ENCODE assay signal across 1 cellular context in the genomic region with DNA sequence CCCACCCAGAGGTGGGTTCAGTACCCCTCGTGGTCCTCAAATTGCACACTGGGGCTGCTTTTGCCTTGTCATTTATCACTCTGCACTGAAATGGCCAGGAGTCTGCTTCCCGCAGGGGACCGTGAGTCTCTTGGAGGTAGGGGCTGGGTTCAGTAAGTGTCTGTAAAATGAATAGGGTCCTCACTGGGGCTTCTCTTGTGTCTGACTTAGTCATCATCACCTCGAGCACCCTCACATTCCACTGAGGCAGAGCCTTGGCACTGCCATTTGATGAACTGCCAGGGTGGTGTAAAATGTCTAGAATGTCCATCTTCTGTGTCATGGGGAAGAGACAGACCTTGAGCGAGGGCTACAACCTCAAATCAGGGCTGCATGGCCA.
TF ChIP-seq lines count a peak whose summit lies in the region.

No MANE protein-coding gene starts in this region.

TF ChIP-seq in IMR-90, 13 proteins besides CTCF, POLR2A, EP300 and RAD21:
- TF ChIP-seq, protein P1, sequence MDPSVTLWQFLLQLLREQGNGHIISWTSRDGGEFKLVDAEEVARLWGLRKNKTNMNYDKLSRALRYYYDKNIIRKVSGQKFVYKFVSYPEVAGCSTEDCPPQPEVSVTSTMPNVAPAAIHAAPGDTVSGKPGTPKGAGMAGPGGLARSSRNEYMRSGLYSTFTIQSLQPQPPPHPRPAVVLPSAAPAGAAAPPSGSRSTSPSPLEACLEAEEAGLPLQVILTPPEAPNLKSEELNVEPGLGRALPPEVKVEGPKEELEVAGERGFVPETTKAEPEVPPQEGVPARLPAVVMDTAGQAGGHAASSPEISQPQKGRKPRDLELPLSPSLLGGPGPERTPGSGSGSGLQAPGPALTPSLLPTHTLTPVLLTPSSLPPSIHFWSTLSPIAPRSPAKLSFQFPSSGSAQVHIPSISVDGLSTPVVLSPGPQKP (IDR thresholded peaks at IDR 0.05; ENCODE audit: borderline replicate concordance, low read depth, low read length), result no peak
- no peak for TF ChIP-seq MAFK (IDR thresholded peaks at IDR 0.05; ENCODE audit: low read depth, low read length)
- TF ChIP-seq NFE2L2 (IDR thresholded peaks at IDR 0.05; ENCODE audit: low read depth, low read length), result no peak
- TF ChIP-seq RFX5 (IDR thresholded peaks at IDR 0.05; ENCODE audit: low read depth, low read length), result no peak
- no peak for TF ChIP-seq RCOR1 (IDR thresholded peaks at IDR 0.05; ENCODE audit: insufficient replicate concordance, low read length)
- no peak for TF ChIP-seq SMC3 (IDR thresholded peaks at IDR 0.05; ENCODE audit: low read depth, low read length)
- no peak for TF ChIP-seq FOS (IDR thresholded peaks at IDR 0.05; ENCODE audit: low read depth, low read length)
- TF ChIP-seq MXI1 (IDR thresholded peaks at IDR 0.05; ENCODE audit: borderline replicate concordance, low read depth, low read length), result no peak
- no peak for TF ChIP-seq BHLHE40 (IDR thresholded peaks at IDR 0.05; ENCODE audit: low read depth, low read length)
- TF ChIP-seq CHD1 (IDR thresholded peaks at IDR 0.05; ENCODE audit: low read depth, low read length), result no peak
- TF ChIP-seq CEBPB (IDR thresholded peaks at IDR 0.05; ENCODE audit: low read depth, low read length), result no peak
- TF ChIP-seq, protein P2, sequence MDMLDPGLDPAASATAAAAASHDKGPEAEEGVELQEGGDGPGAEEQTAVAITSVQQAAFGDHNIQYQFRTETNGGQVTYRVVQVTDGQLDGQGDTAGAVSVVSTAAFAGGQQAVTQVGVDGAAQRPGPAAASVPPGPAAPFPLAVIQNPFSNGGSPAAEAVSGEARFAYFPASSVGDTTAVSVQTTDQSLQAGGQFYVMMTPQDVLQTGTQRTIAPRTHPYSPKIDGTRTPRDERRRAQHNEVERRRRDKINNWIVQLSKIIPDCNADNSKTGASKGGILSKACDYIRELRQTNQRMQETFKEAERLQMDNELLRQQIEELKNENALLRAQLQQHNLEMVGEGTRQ (IDR thresholded peaks at IDR 0.05; ENCODE audit: low read depth, low read length), result no peak
- TF ChIP-seq MAZ (IDR thresholded peaks at IDR 0.05; ENCODE audit: borderline replicate concordance, low read depth, low read length), result no peak
